In genomic region chr12:111100554-111100953, GRCh38 we compare ENCODE assay signal across 20 cellular contexts.
DNase-seq lines count a peak whose midpoint lies in the region; ATAC-seq, FAIRE-seq and TF ChIP-seq lines count a peak whose summit lies in the region.
"Had no signal": no experiment of that assay in that cellular context is flagged by ENCODE, and none has a peak within 500 bp of the region (broad histone marks: within the 10 kb centered on the region; RNA-seq: fewer than 3 reads in every experiment).

No MANE protein-coding gene starts in this region.

- H3K4me3 Mint-ChIP-seq in H9 (no peak overlapping the region), WTC11 (no peak overlapping the region)
- H3K4me3 Mint-ChIP-seq in activated T-cell treated with anti-CD3 and anti-CD28 coated beads, Interleukin-2, amount 50 U/mL, for 4 hours = no peak overlapping the region

- no peak overlapping the region for H3K23ac ChIP-seq in H9 (ENCODE audit: insufficient read length, low read depth, low read length)

- no peak overlapping the region for H2BK15ac ChIP-seq in H9 (ENCODE audit: low read depth, low read length)

- DNase-seq in A549 (ENCODE audit: low read depth in 1 of 2, low spot score in 1 of 2) (no peak), H9 (no peak), WTC11 (ENCODE audit: low spot score) (no peak), endothelial cell of umbilical vein (ENCODE audit: low read depth, low spot score) (no peak), NCI-H748 treated with DMSO at 0.1 percent for 48 hours (lab: John Stamatoyannopoulos, UW) (no peak), NCI-H2107 (lab: John Stamatoyannopoulos, UW) (no peak)
- no peak for DNase-seq in activated T-cell treated with anti-CD3 and anti-CD28 coated beads, Interleukin-2, amount 50 U/mL, for 4 hours
- DNase-seq: DMS79; HCEC 1CT; IMR-90; NCI-H1048; NCI-H1417 treated with DMSO at 0.1 percent for 48 hours; NCI-H187 treated with DMSO at 0.1 percent for 48 hours; NCI-H510A; NK-92 treated with Interleukin-12 subunit alpha and Interleukin-12 subunit beta, amount 100 ng/mL, for 24 hours; Peyer's patch; SJCRH30; T-helper 1 cell had no signal

- no peak overlapping the region for H2BK20ac ChIP-seq in H9 (ENCODE audit: low read depth, low read length, poor library complexity, severe bottlenecking)

- POLR2A ChIA-PET in A549 (lab: Yijun Ruan, JAX) = no interaction called here
- POLR2A ChIA-PET in WTC11 (lab: Charles Lee) = no interaction called here
- POLR2A ChIA-PET in endothelial cell of umbilical vein (lab: Charles Lee) = no interaction called here

- no peaks in the 10 kb centered on the region for H3K9me1 ChIP-seq in endothelial cell of umbilical vein (replicated peaks; ENCODE audit: control insufficient read depth, extremely low read depth, insufficient read depth, low read length)

- FAIRE-seq in A549 (lab: Jason Lieb, UNC) (no peak), endothelial cell of umbilical vein (lab: Jason Lieb, UNC) (no peak)
- FAIRE-seq: HTR-8/SVneo had no signal

- 41% methylated on average over 4 of the region's 4 CpGs for WGBS in A549 (ENCODE audit: missing lambda C conversion rate)
- WGBS in H9 (ENCODE audit: extremely low coverage, insufficient read length, low lambda C conversion rate) = no CpG with 5 or more reads among the region's 4 CpGs

- 0 out of 2 replicates have a peak, but pooled peaks cover 2% of the 10 kb centered on the region for H3K79me2 ChIP-seq in H9 (ENCODE audit: insufficient read depth, low read length)
- H3K79me2 ChIP-seq in endothelial cell of umbilical vein (ENCODE audit: control insufficient read depth, insufficient read depth, low read length) = no peaks in the 10 kb centered on the region

- no peak overlapping the region for H4K8ac ChIP-seq in H9 (replicated peaks; ENCODE audit: insufficient read length, low read depth, low read length)

- no peak overlapping the region for H2BK120ac ChIP-seq in H9 (ENCODE audit: low read depth, low read length, poor library complexity, severe bottlenecking)

- no peak overlapping the region for H2BK12ac ChIP-seq in H9 (ENCODE audit: insufficient read length, low read depth, low read length)

- TF ChIP-seq CTCF in A549 (IDR thresholded peaks at IDR 0.05) (no peak), H9 (conservative IDR thresholded peaks at IDR 0.05) (no peak), WTC11 (IDR thresholded peaks at IDR 0.05) (no peak), endothelial cell of umbilical vein (IDR thresholded peaks at IDR 0.05; ENCODE audit: extremely low read depth in 1 of 2, insufficient read depth in 1 of 2, low read depth in 1 of 2, low read length in 2 of 2) (no peak)

- ATAC-seq in A549 (0 out of 6 replicates have a peak, but pooled peaks have one; percentile 9 to 17), WTC11 (no peak)
- ATAC-seq in activated T-cell treated with anti-CD3 and anti-CD28 coated beads, Interleukin-2, amount 50 U/mL, for 4 hours = no peak

- H3K9me3 ChIP-seq in A549 (no peaks in the 10 kb centered on the region), H9 (ENCODE audit: control insufficient read depth, low read depth, low read length) (no peaks in the 10 kb centered on the region), endothelial cell of umbilical vein (replicated peaks; ENCODE audit: control insufficient read depth, insufficient read depth, low read length) (no peaks in the 10 kb centered on the region)
- H3K9me3 ChIP-seq: Peyer's patch, SJCRH30 had no signal

- H4K5ac ChIP-seq in H9 (ENCODE audit: insufficient read length, low read depth, low read length) = no peak overlapping the region

- TF ChIP-seq POLR2A in A549 (IDR thresholded peaks at IDR 0.05; ENCODE audit: low read length) = no peak
- no peak for TF ChIP-seq POLR2A in endothelial cell of umbilical vein (IDR thresholded peaks at IDR 0.05; ENCODE audit: low read depth, low read length)

- no peak overlapping the region for H3K18ac ChIP-seq in H9 (ENCODE audit: insufficient read length, low read depth, low read length)

- no peaks in the 10 kb centered on the region for H3K79me1 ChIP-seq in H9 (ENCODE audit: insufficient read depth, low read depth, low read length, poor library complexity, severe bottlenecking)

- no peak overlapping the region for H3K27ac ChIP-seq in A549
- H3K27ac ChIP-seq in H9 (ENCODE audit: insufficient read length, low read depth, low read length) = no peak overlapping the region
- H3K27ac ChIP-seq in endothelial cell of umbilical vein (ENCODE audit: insufficient read depth, low read depth, low read length) = no peak overlapping the region
- H3K27ac ChIP-seq: KMS-11, Peyer's patch, SJCRH30 had no signal

- no peak overlapping the region for H2BK5ac ChIP-seq in H9 (ENCODE audit: insufficient read length, low read length)

- TF ChIP-seq EP300 in A549 (IDR thresholded peaks at IDR 0.05) = no peak

- H3K36me3 Mint-ChIP-seq in H9 (ENCODE audit: insufficient read depth in 1 of 3, low read depth in 3 of 3) = no peaks in the 10 kb centered on the region; a peak in 1 of 7 replicates
- H3K36me3 Mint-ChIP-seq in WTC11 = no peaks in the 10 kb centered on the region
- H3K36me3 Mint-ChIP-seq in activated T-cell treated with anti-CD3 and anti-CD28 coated beads, Interleukin-2, amount 50 U/mL, for 4 hours (ENCODE audit: insufficient read depth) = no peaks in the 10 kb centered on the region

- H3K9me3 Mint-ChIP-seq in H9 = no peaks in the 10 kb centered on the region
- no peaks in the 10 kb centered on the region for H3K9me3 Mint-ChIP-seq in WTC11
- H3K9me3 Mint-ChIP-seq in activated T-cell treated with anti-CD3 and anti-CD28 coated beads, Interleukin-2, amount 50 U/mL, for 4 hours = no peaks in the 10 kb centered on the region

- H4K20me1 ChIP-seq in H9 (ENCODE audit: control insufficient read depth, insufficient read depth, insufficient read length) (no peaks in the 10 kb centered on the region), endothelial cell of umbilical vein (replicated peaks; ENCODE audit: control insufficient read depth, extremely low read depth, insufficient read depth, low read length) (no peaks in the 10 kb centered on the region)

- H3K23me2 ChIP-seq in H9 (ENCODE audit: insufficient read length, low read depth, low read length, poor library complexity, severe bottlenecking) = no peaks in the 10 kb centered on the region

- no peak overlapping the region for H4K91ac ChIP-seq in H9 (ENCODE audit: insufficient read length, low read depth, low read length)

- H3K4me1 ChIP-seq in A549 = no peaks in the 10 kb centered on the region
- H3K4me1 ChIP-seq in H9 (ENCODE audit: insufficient read depth, low read length) = no peaks in the 10 kb centered on the region
- no peaks in the 10 kb centered on the region for H3K4me1 ChIP-seq in endothelial cell of umbilical vein (ENCODE audit: control insufficient read depth, extremely low read depth, insufficient read depth, low read length)
- H3K4me1 ChIP-seq: Peyer's patch, SJCRH30 had no signal

- no peak overlapping the region for H3K4me2 ChIP-seq in A549
- no peak overlapping the region for H3K4me2 ChIP-seq in H9 (ENCODE audit: insufficient read depth, insufficient read length, low read length)
- H3K4me2 ChIP-seq in endothelial cell of umbilical vein (ENCODE audit: insufficient read depth, low read length) = no peak overlapping the region
- H3K4me2 ChIP-seq: KMS-11 had no signal

- no peak overlapping the region for H3K56ac ChIP-seq in H9 (ENCODE audit: insufficient read length, low read depth, low read length)

- H3K27me3 Mint-ChIP-seq in H9 (ENCODE audit: low read depth) (no peaks in the 10 kb centered on the region; the same call in 1 of the 2 replicates), WTC11 (ENCODE audit: low read depth) (no peaks in the 10 kb centered on the region)
- H3K27me3 Mint-ChIP-seq in activated T-cell treated with anti-CD3 and anti-CD28 coated beads, Interleukin-2, amount 50 U/mL, for 4 hours (ENCODE audit: low read depth) = no peaks in the 10 kb centered on the region

- H3K14ac ChIP-seq in H9 (ENCODE audit: insufficient read depth, low read length) = no peak overlapping the region

- H2AFZ ChIP-seq in H9 (ENCODE audit: low read length) = no peak overlapping the region
- H2AFZ ChIP-seq in endothelial cell of umbilical vein (ENCODE audit: low read depth, low read length) = no peak overlapping the region

- H3K27me3 ChIP-seq in H9 (ENCODE audit: insufficient read depth, low read length) = no peaks in the 10 kb centered on the region
- no peaks in the 10 kb centered on the region for H3K27me3 ChIP-seq in endothelial cell of umbilical vein (ENCODE audit: control insufficient read depth in 2 of 2, insufficient read depth in 2 of 2, low read length in 2 of 2)
- H3K27me3 ChIP-seq: Peyer's patch had no signal

- intact Hi-C loops in endothelial cell of umbilical vein (cut with micrococcal nuclease) = no loop called here

- H3K4me3 ChIP-seq in A549 (no peak overlapping the region), endothelial cell of umbilical vein (replicated peaks in 1 of 3; ENCODE audit: insufficient read depth in 1 of 3, low read depth in 1 of 3, low read length in 3 of 3) (no peak overlapping the region)
- H3K4me3 ChIP-seq: Peyer's patch, SJCRH30 had no signal

- H3K4me1 Mint-ChIP-seq in H9 (peaks cover 8 to 13% of the 10 kb centered on the region in 2 experiments), WTC11 (peaks cover 16% of the 10 kb centered on the region)
- H3K4me1 Mint-ChIP-seq in activated T-cell treated with anti-CD3 and anti-CD28 coated beads, Interleukin-2, amount 50 U/mL, for 4 hours (ENCODE audit: low read depth) = peaks cover 6% of the 10 kb centered on the region

- no peak for TF ChIP-seq RAD21 in A549 (conservative IDR thresholded peaks at IDR 0.05 in 1 of 2, IDR thresholded peaks at IDR 0.05 in 1 of 2)

- H3K27ac Mint-ChIP-seq in H9 (peak overlapping the region in 2 of 3 experiments; percentile 2 to 55; a peak in 2 of 7 replicates), WTC11 (peak overlapping the region; percentile 24)

- dilution Hi-C loops in endothelial cell of umbilical vein (cut with MboI; ENCODE audit: extremely low pct_ligation_motif_present, low sequenced_read_pairs) = no loop called here

- H3K9ac ChIP-seq in H9 (ENCODE audit: extremely low read depth, insufficient read length, low read length) = no peak overlapping the region
- H3K9ac ChIP-seq in endothelial cell of umbilical vein (replicated peaks; ENCODE audit: extremely low read depth, insufficient read depth, low read length) = no peak overlapping the region
- H3K9ac ChIP-seq: KMS-11 had no signal

- H3K36me3 ChIP-seq in endothelial cell of umbilical vein (ENCODE audit: control insufficient read depth in 2 of 2, extremely low read depth in 1 of 2, insufficient read depth in 2 of 2, low read length in 2 of 2) = no peaks in the 10 kb centered on the region
- H3K36me3 ChIP-seq: Peyer's patch, SJCRH30 had no signal

- CTCF ChIA-PET in A549 (lab: Yijun Ruan, JAX) (no interaction called here), WTC11 (lab: Charles Lee) (no interaction called here), endothelial cell of umbilical vein (lab: Charles Lee) (no interaction called here)

- no peak overlapping the region for H2AK5ac ChIP-seq in H9 (ENCODE audit: insufficient read length, low read length)

- BruUV-seq in endothelial cell of umbilical vein (replicated peaks; lab: Mats Ljungman, UMichigan) = no TSS peak

- no peak overlapping the region for H3K4ac ChIP-seq in H9 (ENCODE audit: low read depth, low read length)

- no peak overlapping the region for H3T11ph ChIP-seq in H9 (ENCODE audit: low read length)

TF ChIP-seq in WTC11, 78 proteins besides CTCF, POLR2A, EP300 and RAD21 (continues in another document):
- TF ChIP-seq MYBL2 (CRISPR knock-in tag; IDR thresholded peaks at IDR 0.05) = no peak

Comparison
In these comparisons a context has a peak if more than half of its experiments do, and no peak if none do; other contexts are left out.
1. ATAC-seq: peak in A549 (2 of 2); none in WTC11 (single experiment) and activated T-cell treated with anti-CD3 and anti-CD28 coated beads, Interleukin-2, amount 50 U/mL, for 4 hours (0 of 2).